In the genomic region with DNA sequence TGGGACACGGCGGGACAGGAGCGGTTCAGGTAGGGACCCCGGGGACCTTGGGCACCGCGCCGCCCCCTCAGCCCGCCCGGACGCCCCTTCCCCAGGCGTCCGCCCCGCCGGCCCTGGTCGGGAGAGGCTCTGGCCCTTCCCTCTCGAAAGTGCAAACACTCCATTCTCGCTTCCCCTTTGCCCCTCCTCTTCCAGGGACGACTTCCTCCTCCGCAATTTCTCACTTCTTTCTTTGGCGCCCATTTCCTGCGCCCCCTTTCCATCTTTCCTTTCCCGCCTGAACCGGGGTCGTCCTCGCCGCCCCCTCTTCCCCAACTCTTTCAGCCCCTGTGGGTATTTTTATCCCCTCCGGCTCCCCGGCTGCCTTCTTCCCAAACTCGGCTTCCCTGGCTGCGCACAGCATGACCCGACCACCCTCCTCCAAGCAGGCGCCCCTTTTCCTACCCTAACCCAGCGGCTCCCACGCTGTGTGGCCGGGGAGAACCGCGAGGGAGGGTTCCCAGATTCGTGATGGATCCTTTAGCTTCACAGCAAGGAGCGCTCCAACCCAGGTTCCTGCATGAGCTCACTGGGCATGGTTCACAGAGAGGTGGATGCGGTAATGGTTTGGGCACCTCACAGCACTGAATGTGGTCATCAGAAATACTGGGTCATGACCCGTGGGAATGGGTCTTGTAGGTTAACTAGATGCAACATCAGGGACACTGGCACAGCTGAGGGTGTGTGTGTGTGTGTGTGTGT, we compare ENCODE assay signal across 1 cellular context.
A peak's percentile ranks its signal among the peaks of the same experiment; 100 is the strongest.
TF ChIP-seq lines count a peak whose summit lies in the region.

No MANE protein-coding gene starts in this region.

TF ChIP-seq in GM12878, 131 proteins besides CTCF, POLR2A, EP300 and RAD21 (continued from another document):
- TF ChIP-seq ATF7 (IDR thresholded peaks at IDR 0.05; ENCODE audit: low read depth) (peak; percentile 38; the same call in 1 of the 2 replicates), NBN (IDR thresholded peaks at IDR 0.05) (0 out of 2 replicates have a peak, but pooled peaks have one; percentile 61), MEF2A (IDR thresholded peaks at IDR 0.05; ENCODE audit: insufficient read depth, low read depth, low read length) (no peak), ETV6 (conservative IDR thresholded peaks at IDR 0.05 in 1 of 2, IDR thresholded peaks at IDR 0.05 in 1 of 2; ENCODE audit: borderline replicate concordance in 1 of 2, low read depth in 1 of 2) (peak in 1 of 2 experiments; percentile 81; a peak in 2 of 4 replicates), CREB1 (IDR thresholded peaks at IDR 0.05; ENCODE audit: low read depth) (peak; percentile 36; the same call in 1 of the 2 replicates), NR2F1 (conservative IDR thresholded peaks at IDR 0.05) (peak; percentile 59), CREM (IDR thresholded peaks at IDR 0.05; ENCODE audit: low read depth) (peak; percentile 25; the same call in 1 of the 2 replicates), EED (IDR thresholded peaks at IDR 0.05; ENCODE audit: low read depth) (peak; percentile 54), IKZF2 (IDR thresholded peaks at IDR 0.05) (peak; percentile 76 to 83; a peak in 3 of 4 replicates), IKZF1 (conservative IDR thresholded peaks at IDR 0.05) (peak; percentile 89), MEF2B (IDR thresholded peaks at IDR 0.05; ENCODE audit: partially characterized antibody, poor library complexity, severe bottlenecking) (peak; percentile 9), SPI1 (IDR thresholded peaks at IDR 0.05; ENCODE audit: borderline replicate concordance, insufficient read depth, low read depth, low read length) (peak; percentile 66; the same call in 1 of the 2 replicates), STAT1 (conservative IDR thresholded peaks at IDR 0.05) (no peak), RUNX3 (IDR thresholded peaks at IDR 0.05; ENCODE audit: low read length) (no peak; the same call in 1 of the 2 replicates)
- TF ChIP-seq, protein P1, sequence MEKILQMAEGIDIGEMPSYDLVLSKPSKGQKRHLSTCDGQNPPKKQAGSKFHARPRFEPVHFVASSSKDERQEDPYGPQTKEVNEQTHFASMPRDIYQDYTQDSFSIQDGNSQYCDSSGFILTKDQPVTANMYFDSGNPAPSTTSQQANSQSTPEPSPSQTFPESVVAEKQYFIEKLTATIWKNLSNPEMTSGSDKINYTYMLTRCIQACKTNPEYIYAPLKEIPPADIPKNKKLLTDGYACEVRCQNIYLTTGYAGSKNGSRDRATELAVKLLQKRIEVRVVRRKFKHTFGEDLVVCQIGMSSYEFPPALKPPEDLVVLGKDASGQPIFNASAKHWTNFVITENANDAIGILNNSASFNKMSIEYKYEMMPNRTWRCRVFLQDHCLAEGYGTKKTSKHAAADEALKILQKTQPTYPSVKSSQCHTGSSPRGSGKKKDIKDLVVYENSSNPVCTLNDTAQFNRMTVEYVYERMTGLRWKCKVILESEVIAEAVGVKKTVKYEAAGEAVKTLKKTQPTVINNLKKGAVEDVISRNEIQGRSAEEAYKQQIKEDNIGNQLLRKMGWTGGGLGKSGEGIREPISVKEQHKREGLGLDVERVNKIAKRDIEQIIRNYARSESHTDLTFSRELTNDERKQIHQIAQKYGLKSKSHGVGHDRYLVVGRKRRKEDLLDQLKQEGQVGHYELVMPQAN (conservative IDR thresholded peaks at IDR 0.05) = 0 out of 2 replicates have a peak, but pooled peaks have one; percentile 5
